19 cellular contexts compared by ENCODE assay signal in genomic region chr1:172003766-172004530, GRCh38.
DNase-seq lines count a peak whose midpoint lies in the region; ATAC-seq, FAIRE-seq and TF ChIP-seq lines count a peak whose summit lies in the region.
"Had no signal": no experiment of that assay in that cellular context is flagged by ENCODE, and none has a peak within 500 bp of the region (broad histone marks: within the 10 kb centered on the region; RNA-seq: fewer than 3 reads in every experiment).

No MANE protein-coding gene starts in this region.

- no peaks in the 10 kb centered on the region for H3K36me3 Mint-ChIP-seq in MCF 10A (ENCODE audit: insufficient read depth, unreplicated experiment)

- H3K4me1 Mint-ChIP-seq in MCF 10A (ENCODE audit: insufficient read depth, unreplicated experiment): peaks cover 18% of the 10 kb centered on the region

- H3K4me3 Mint-ChIP-seq in MCF 10A (ENCODE audit: unreplicated experiment): no peak overlapping the region
- H3K4me3 Mint-ChIP-seq: activated naive CD4-positive, alpha-beta T cell treated with anti-CD3 and anti-CD28 coated beads for 36 hours had no signal

- peaks cover 40% of the 10 kb centered on the region for H3K4me1 ChIP-seq in mammary epithelial cell (ENCODE audit: insufficient read depth, low read length)
- H3K4me1 ChIP-seq in SK-N-SH (ENCODE audit: control insufficient read depth in 1 of 2, insufficient read depth in 2 of 2, low read depth in 1 of 2, low read length in 1 of 2): peaks cover 5 to 10% of the 10 kb centered on the region in 2 experiments; a peak in 2 of 4 replicates
- H3K4me1 ChIP-seq: colonic mucosa had no signal

- peak in 1 of 2 experiments; percentile 56; a peak in 1 of 4 replicates for TF ChIP-seq EP300 in SK-N-SH (IDR thresholded peaks at IDR 0.05; ENCODE audit: borderline replicate concordance in 1 of 2, low read depth in 1 of 2, low read length in 1 of 2)

- H3K4me2 ChIP-seq in mammary epithelial cell (ENCODE audit: insufficient read depth, low read depth, low read length) (peak overlapping the region; percentile 14), SK-N-SH (no peak overlapping the region)

- in situ Hi-C loops in mammary epithelial cell (cut with MboI; ENCODE audit: low sequenced_read_pairs in 2 of 2): loop anchor here in 1 of 2 donors (25.0 kb wide), 1 partner anchor 708 kb away; no protein-coding TSS in a partner anchor

- H2AFZ ChIP-seq in mammary epithelial cell (ENCODE audit: low read depth, low read length) (peak overlapping the region; percentile 3), SK-N-SH (ENCODE audit: low read depth) (no peak overlapping the region)

- H4K20me1 ChIP-seq in mammary epithelial cell (ENCODE audit: insufficient read depth, low read length): no peaks in the 10 kb centered on the region
- no peaks in the 10 kb centered on the region for H4K20me1 ChIP-seq in SK-N-SH (ENCODE audit: insufficient read depth)

- peaks cover 13% of the 10 kb centered on the region for H3F3A ChIP-seq in SK-N-SH (replicated peaks; ENCODE audit: insufficient read depth)

- no peak for TF ChIP-seq CTCF in mammary epithelial cell (conservative IDR thresholded peaks at IDR 0.05 in 1 of 2, IDR thresholded peaks at IDR 0.05 in 1 of 2; ENCODE audit: extremely low read depth in 1 of 2, insufficient read depth in 1 of 2, low read depth in 1 of 2, low read length in 2 of 2)
- TF ChIP-seq CTCF in MCF 10A (IDR thresholded peaks at IDR 0.05; ENCODE audit: unreplicated experiment): no peak
- no peak for TF ChIP-seq CTCF in SK-N-SH (IDR thresholded peaks at IDR 0.05)
- TF ChIP-seq CTCF in foreskin fibroblast (IDR thresholded peaks at IDR 0.05; ENCODE audit: low read depth, low read length): no peak

- H3K27me3 Mint-ChIP-seq in MCF 10A (ENCODE audit: insufficient read depth, unreplicated experiment): no peaks in the 10 kb centered on the region

- no peak overlapping the region for H3K9ac ChIP-seq in mammary epithelial cell (ENCODE audit: insufficient read depth, low read length)
- no peak overlapping the region for H3K9ac ChIP-seq in SK-N-SH

- WGBS in mammary epithelial cell (ENCODE audit: low coverage, missing lambda C conversion rate): 92% methylated on average over 2 of the region's 3 CpGs
- WGBS in SK-N-SH (ENCODE audit: low lambda C conversion rate): 91% methylated on average over 3 of the region's 3 CpGs

- TF ChIP-seq POLR2A in GM12891 (IDR thresholded peaks at IDR 0.05; ENCODE audit: low read depth, low read length): no peak
- TF ChIP-seq POLR2A in GM18505 (IDR thresholded peaks at IDR 0.05; ENCODE audit: borderline replicate concordance, extremely low read depth, insufficient read depth, insufficient read length): no peak

- CTCF ChIA-PET in mammary epithelial cell (lab: Charles Lee; ENCODE audit: low non-redundant PET) (no interaction called here), MCF 10A (lab: Yijun Ruan, JAX) (interaction anchor here (0.6 to 11.1 kb wide), 32 partner anchors 8 to 1663 kb away, joined by 3 to 145 read pairs (median 5); partner anchors contain the start of gene PIGC), SK-N-SH (lab: Yijun Ruan, JAX) (interaction anchor here (0.8 to 7.1 kb wide), 20 partner anchors 8 to 501 kb away, joined by 3 to 42 read pairs (median 7); partner anchors contain the start of gene PIGC)

- no peak for FAIRE-seq in GM12891 (lab: Jason Lieb, UNC)
- FAIRE-seq: endometrium had no signal

- ATAC-seq in GM19395 (IDR thresholded peaks at IDR 0.05; ENCODE audit: unreplicated experiment): no peak
- no peak for ATAC-seq in GM18505 (IDR thresholded peaks at IDR 0.05; ENCODE audit: unreplicated experiment)
- ATAC-seq: HCT116 had no signal

- no peaks in the 10 kb centered on the region for H3K9me2 ChIP-seq in SK-N-SH

- H3K36me3 ChIP-seq in mammary epithelial cell (ENCODE audit: insufficient read depth, low read length) (no peaks in the 10 kb centered on the region), SK-N-SH (replicated peaks in 1 of 2; ENCODE audit: control insufficient read depth in 1 of 2, insufficient read depth in 2 of 2, low read length in 1 of 2) (no peaks in the 10 kb centered on the region)
- H3K36me3 ChIP-seq: colonic mucosa had no signal

- H3K27ac ChIP-seq in mammary epithelial cell (ENCODE audit: insufficient read depth, low read depth, low read length): no peak overlapping the region
- 0 out of 4 replicates have a peak overlapping the region, but pooled peaks of 1 of the 2 experiments have one; percentile 8 for H3K27ac ChIP-seq in SK-N-SH (ENCODE audit: low read depth in 2 of 2, low read length in 1 of 2)
- H3K27ac ChIP-seq: colonic mucosa had no signal

- H3K9me3 ChIP-seq in mammary epithelial cell (replicated peaks; ENCODE audit: insufficient read depth, low read length) (no peaks in the 10 kb centered on the region), SK-N-SH (no peaks in the 10 kb centered on the region)
- H3K9me3 ChIP-seq: colonic mucosa had no signal

- H3K9me3 Mint-ChIP-seq in MCF 10A (ENCODE audit: unreplicated experiment): no peaks in the 10 kb centered on the region
- H3K9me3 Mint-ChIP-seq: activated naive CD4-positive, alpha-beta T cell treated with anti-CD3 and anti-CD28 coated beads for 36 hours had no signal

- no peak overlapping the region for H3K27ac Mint-ChIP-seq in MCF 10A (ENCODE audit: low read depth, unreplicated experiment)
- H3K27ac Mint-ChIP-seq: activated naive CD4-positive, alpha-beta T cell treated with anti-CD3 and anti-CD28 coated beads for 36 hours had no signal

- peak; percentile 24 for DNase-seq in mammary epithelial cell
- no peak for DNase-seq in MCF 10A (ENCODE audit: unreplicated experiment)
- no peak for DNase-seq in SK-N-SH
- peak; percentile 18 to 52 for DNase-seq in foreskin fibroblast
- no peak for DNase-seq in Kasumi-1 (lab: John Stamatoyannopoulos, UW)
- DNase-seq in GM12891 (ENCODE audit: insufficient read length, low spot score): no peak
- DNase-seq: activated CD4-positive, alpha-beta T cell treated with anti-CD3 and anti-CD28 coated beads, Interleukin-2, amount 50 U/mL, for 1 hour; activated naive CD4-positive, alpha-beta T cell treated with anti-CD3 and anti-CD28 coated beads for 36 hours; colonic mucosa; DMS53; foreskin melanocyte; KBM-7; midbrain; NCI-H1436; NCI-H774 had no signal

- no peaks in the 10 kb centered on the region for H3K79me2 ChIP-seq in mammary epithelial cell (ENCODE audit: insufficient read depth, low read length)
- H3K79me2 ChIP-seq in SK-N-SH (ENCODE audit: insufficient read depth): no peaks in the 10 kb centered on the region

- BruUV-seq in mammary epithelial cell (replicated peaks; lab: Mats Ljungman, UMichigan): no TSS peak
- BruUV-seq in MCF 10A (replicated peaks; lab: Mats Ljungman, UMichigan): no TSS peak

- intact Hi-C loops in mammary epithelial cell (cut with micrococcal nuclease) (loop anchor here (2.0 to 10.0 kb wide), 3 partner anchors 37 to 601 kb away; no protein-coding TSS in a partner anchor), MCF 10A (cut with micrococcal nuclease) (loop anchor here (5.0 to 10.0 kb wide), 2 partner anchors 281 to 713 kb away; no protein-coding TSS in a partner anchor)

- H3K4me3 ChIP-seq in mammary epithelial cell (replicated peaks in 1 of 3; ENCODE audit: insufficient read depth in 1 of 3, low read depth in 2 of 3, low read length in 3 of 3) (no peak overlapping the region), SK-N-SH (ENCODE audit: low read depth in 2 of 2, low read length in 1 of 2) (no peak overlapping the region), foreskin fibroblast (ENCODE audit: low read depth in 1 of 2, low read length in 2 of 2) (no peak overlapping the region)
- H3K4me3 ChIP-seq: colonic mucosa had no signal

- no peak for TF ChIP-seq RAD21 in SK-N-SH (IDR thresholded peaks at IDR 0.05; ENCODE audit: low read length)

- POLR2A ChIA-PET in MCF 10A (lab: Yijun Ruan, JAX) (interaction anchor here (0.7 to 2.4 kb wide), 4 partner anchors 74 to 396 kb away, joined by 3 to 14 read pairs (median 3); no protein-coding TSS in a partner anchor), SK-N-SH (lab: Yijun Ruan, JAX) (no interaction called here)

- H3K27me3 ChIP-seq in mammary epithelial cell (ENCODE audit: insufficient read depth, low read length) (no peaks in the 10 kb centered on the region), SK-N-SH (ENCODE audit: insufficient read depth) (no peaks in the 10 kb centered on the region)
- H3K27me3 ChIP-seq: colonic mucosa had no signal

- dilution Hi-C loops in mammary epithelial cell (cut with HindIII; ENCODE audit: low sequenced_read_pairs): loop anchor here (5.0 kb wide), 1 partner anchor 403 kb away; no protein-coding TSS in a partner anchor

TF ChIP-seq in SK-N-SH, 30 proteins besides CTCF, POLR2A, EP300 and RAD21 (continues in another document):
- TF ChIP-seq ELF1 (IDR thresholded peaks at IDR 0.05) (no peak), TAF1 (IDR thresholded peaks at IDR 0.05; ENCODE audit: borderline replicate concordance, low read depth, low read length) (no peak), PBX3 (IDR thresholded peaks at IDR 0.05) (peak; percentile 49), SIN3A (IDR thresholded peaks at IDR 0.05; ENCODE audit: borderline replicate concordance, low read depth, low read length) (no peak)

TF ChIP-seq in GM12891, 5 proteins besides CTCF, POLR2A, EP300 and RAD21:
- TF ChIP-seq POU2F2 (IDR thresholded peaks at IDR 0.05; ENCODE audit: low read depth, low read length) (no peak), TAF1 (IDR thresholded peaks at IDR 0.05; ENCODE audit: low read depth, low read length) (no peak), SPI1 (IDR thresholded peaks at IDR 0.05; ENCODE audit: low read depth, low read length) (no peak), PAX5 (IDR thresholded peaks at IDR 0.05; ENCODE audit: insufficient read depth, low read length, severe bottlenecking) (no peak), POLR2AphosphoS5 (IDR thresholded peaks at IDR 0.05; ENCODE audit: low read depth, low read length) (no peak)
TF ChIP-seq in GM12891: peak in this region for 0.

Comparison
In these comparisons a context has a peak if more than half of its experiments do, and no peak if none do; other contexts are left out.
1. DNase-seq: peak in mammary epithelial cell (single experiment) and foreskin fibroblast (2 of 2); none in MCF 10A (single experiment), SK-N-SH (single experiment), Kasumi-1 (0 of 2) and GM12891 (single experiment).